In the genomic region with DNA sequence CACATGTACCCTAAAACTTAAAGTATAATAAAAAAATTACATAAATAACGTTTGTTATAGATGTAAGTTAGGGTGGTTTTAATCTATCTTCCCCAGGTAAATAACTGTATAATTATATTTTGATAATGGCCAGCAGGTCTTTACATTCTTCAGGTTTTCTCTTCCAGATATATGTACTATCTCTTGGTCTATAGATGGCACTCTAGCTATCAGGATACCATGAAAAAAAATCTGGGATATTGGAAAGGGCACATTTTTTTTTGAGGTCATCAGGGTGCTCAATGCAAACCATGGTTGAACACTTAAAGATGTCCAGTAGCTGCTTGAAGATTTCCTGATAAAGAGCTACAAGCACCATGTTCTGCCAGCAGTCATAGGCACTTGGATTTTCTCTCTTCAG, we compare ENCODE assay signal across 1 cellular context.
TF ChIP-seq lines count a peak whose summit lies in the region.

No MANE protein-coding gene starts in this region.

TF ChIP-seq in SK-N-SH, 30 proteins besides CTCF, POLR2A, EP300 and RAD21 (continued from another document):
- no peak for TF ChIP-seq TEAD4 (IDR thresholded peaks at IDR 0.05; ENCODE audit: borderline replicate concordance, insufficient read depth)
- TF ChIP-seq GATA2 (CRISPR knock-in tag; IDR thresholded peaks at IDR 0.05) = no peak
- TF ChIP-seq TCF12 (IDR thresholded peaks at IDR 0.05) = no peak
- TF ChIP-seq TAF1 (IDR thresholded peaks at IDR 0.05; ENCODE audit: borderline replicate concordance, low read depth, low read length) = no peak
- TF ChIP-seq CHD2 (IDR thresholded peaks at IDR 0.05; ENCODE audit: low read length, partially characterized antibody) = no peak
- no peak for TF ChIP-seq MXI1 (IDR thresholded peaks at IDR 0.05; ENCODE audit: low read depth, low read length)
- TF ChIP-seq MEF2A (IDR thresholded peaks at IDR 0.05; ENCODE audit: borderline replicate concordance, low read depth) = no peak
- TF ChIP-seq, protein P1, sequence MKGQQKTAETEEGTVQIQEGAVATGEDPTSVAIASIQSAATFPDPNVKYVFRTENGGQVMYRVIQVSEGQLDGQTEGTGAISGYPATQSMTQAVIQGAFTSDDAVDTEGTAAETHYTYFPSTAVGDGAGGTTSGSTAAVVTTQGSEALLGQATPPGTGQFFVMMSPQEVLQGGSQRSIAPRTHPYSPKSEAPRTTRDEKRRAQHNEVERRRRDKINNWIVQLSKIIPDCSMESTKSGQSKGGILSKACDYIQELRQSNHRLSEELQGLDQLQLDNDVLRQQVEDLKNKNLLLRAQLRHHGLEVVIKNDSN (IDR thresholded peaks at IDR 0.05; ENCODE audit: borderline replicate concordance, low read depth) = no peak
- TF ChIP-seq, protein P2, sequence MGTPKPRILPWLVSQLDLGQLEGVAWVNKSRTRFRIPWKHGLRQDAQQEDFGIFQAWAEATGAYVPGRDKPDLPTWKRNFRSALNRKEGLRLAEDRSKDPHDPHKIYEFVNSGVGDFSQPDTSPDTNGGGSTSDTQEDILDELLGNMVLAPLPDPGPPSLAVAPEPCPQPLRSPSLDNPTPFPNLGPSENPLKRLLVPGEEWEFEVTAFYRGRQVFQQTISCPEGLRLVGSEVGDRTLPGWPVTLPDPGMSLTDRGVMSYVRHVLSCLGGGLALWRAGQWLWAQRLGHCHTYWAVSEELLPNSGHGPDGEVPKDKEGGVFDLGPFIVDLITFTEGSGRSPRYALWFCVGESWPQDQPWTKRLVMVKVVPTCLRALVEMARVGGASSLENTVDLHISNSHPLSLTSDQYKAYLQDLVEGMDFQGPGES (IDR thresholded peaks at IDR 0.05; ENCODE audit: low read depth, low read length) = no peak
- no peak for TF ChIP-seq SMC3 (IDR thresholded peaks at IDR 0.05; ENCODE audit: low read depth, low read length)
- no peak for TF ChIP-seq JUND (IDR thresholded peaks at IDR 0.05)
- no peak for TF ChIP-seq YY1 (IDR thresholded peaks at IDR 0.05; ENCODE audit: low read depth)
- TF ChIP-seq, protein P3, sequence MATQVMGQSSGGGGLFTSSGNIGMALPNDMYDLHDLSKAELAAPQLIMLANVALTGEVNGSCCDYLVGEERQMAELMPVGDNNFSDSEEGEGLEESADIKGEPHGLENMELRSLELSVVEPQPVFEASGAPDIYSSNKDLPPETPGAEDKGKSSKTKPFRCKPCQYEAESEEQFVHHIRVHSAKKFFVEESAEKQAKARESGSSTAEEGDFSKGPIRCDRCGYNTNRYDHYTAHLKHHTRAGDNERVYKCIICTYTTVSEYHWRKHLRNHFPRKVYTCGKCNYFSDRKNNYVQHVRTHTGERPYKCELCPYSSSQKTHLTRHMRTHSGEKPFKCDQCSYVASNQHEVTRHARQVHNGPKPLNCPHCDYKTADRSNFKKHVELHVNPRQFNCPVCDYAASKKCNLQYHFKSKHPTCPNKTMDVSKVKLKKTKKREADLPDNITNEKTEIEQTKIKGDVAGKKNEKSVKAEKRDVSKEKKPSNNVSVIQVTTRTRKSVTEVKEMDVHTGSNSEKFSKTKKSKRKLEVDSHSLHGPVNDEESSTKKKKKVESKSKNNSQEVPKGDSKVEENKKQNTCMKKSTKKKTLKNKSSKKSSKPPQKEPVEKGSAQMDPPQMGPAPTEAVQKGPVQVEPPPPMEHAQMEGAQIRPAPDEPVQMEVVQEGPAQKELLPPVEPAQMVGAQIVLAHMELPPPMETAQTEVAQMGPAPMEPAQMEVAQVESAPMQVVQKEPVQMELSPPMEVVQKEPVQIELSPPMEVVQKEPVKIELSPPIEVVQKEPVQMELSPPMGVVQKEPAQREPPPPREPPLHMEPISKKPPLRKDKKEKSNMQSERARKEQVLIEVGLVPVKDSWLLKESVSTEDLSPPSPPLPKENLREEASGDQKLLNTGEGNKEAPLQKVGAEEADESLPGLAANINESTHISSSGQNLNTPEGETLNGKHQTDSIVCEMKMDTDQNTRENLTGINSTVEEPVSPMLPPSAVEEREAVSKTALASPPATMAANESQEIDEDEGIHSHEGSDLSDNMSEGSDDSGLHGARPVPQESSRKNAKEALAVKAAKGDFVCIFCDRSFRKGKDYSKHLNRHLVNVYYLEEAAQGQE (IDR thresholded peaks at IDR 0.05; ENCODE audit: low read depth, low read length) = no peak
